In genomic region chr2:27891063-27891819, GRCh38 we compare ENCODE assay signal across 1 cellular context.
TF ChIP-seq lines count a peak whose summit lies in the region.

No MANE protein-coding gene starts in this region.

TF ChIP-seq in GM12878, 131 proteins besides CTCF, POLR2A, EP300 and RAD21 (continued from another document):
- TF ChIP-seq NRF1 (conservative IDR thresholded peaks at IDR 0.05; ENCODE audit: low read depth, low read length) (no peak), SP1 (IDR thresholded peaks at IDR 0.05; ENCODE audit: low read depth, low read length) (peak; percentile 70), CBFB (IDR thresholded peaks at IDR 0.05; ENCODE audit: low read depth) (no peak), IRF3 (IDR thresholded peaks at IDR 0.05) (no peak), SMAD1 (IDR thresholded peaks at IDR 0.05; ENCODE audit: low read depth, partially characterized antibody) (no peak), ZBED1 (IDR thresholded peaks at IDR 0.05; ENCODE audit: borderline replicate concordance) (no peak), GATAD2B (conservative IDR thresholded peaks at IDR 0.05; ENCODE audit: low read depth) (no peak), CEBPZ (IDR thresholded peaks at IDR 0.05; ENCODE audit: low read depth, low read length) (no peak), TAF1 (IDR thresholded peaks at IDR 0.05; ENCODE audit: borderline replicate concordance, low read depth, low read length) (no peak), MAX (IDR thresholded peaks at IDR 0.05; ENCODE audit: low read depth, low read length) (peak; percentile 70; the same call in 1 of the 2 replicates)
